In the genomic region with DNA sequence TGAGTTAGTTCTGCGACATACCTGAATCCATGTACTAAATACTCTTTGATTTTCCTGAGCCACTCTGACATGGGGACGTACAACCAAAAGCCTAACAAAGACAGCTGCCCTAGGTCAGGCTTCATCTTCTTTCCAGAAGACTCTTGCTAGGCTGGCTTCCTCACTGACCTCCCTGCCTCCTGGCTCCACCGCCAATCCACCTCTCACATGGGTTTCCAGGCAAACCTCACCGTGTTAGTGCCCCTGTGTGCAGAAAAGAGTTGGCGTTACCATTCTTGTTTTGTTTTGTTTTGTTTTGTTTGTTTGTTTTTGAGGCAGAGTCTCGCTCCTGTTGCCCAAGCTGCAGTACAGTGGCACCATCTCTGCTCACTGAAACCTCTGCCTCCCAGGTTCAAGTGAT, we compare ENCODE assay signal across 35 cellular contexts.
"Had no signal": no experiment of that assay in that cellular context is flagged by ENCODE, and none has a peak within 500 bp of the region (broad histone marks: within the 10 kb centered on the region; RNA-seq: fewer than 3 reads in every experiment).

No MANE protein-coding gene starts in this region.

- H3K9me3 Mint-ChIP-seq: activated B cell treated with CpG ODN at 0.5 μM for 24 hours; activated CD4-positive, alpha-beta memory T cell treated with anti-CD3 and anti-CD28 coated beads for 36 hours; activated CD4-positive, alpha-beta T cell treated with anti-CD3 and anti-CD28 coated beads, Interleukin-2, amount 10 ng/mL, durations not matched to agents 24 days and 14 days; activated CD8-positive, alpha-beta T cell treated with anti-CD3 and anti-CD28 coated beads for 36 hours; activated naive CD4-positive, alpha-beta T cell treated with anti-CD3 and anti-CD28 coated beads for 36 hours; activated naive CD4-positive, alpha-beta T cell treated with anti-CD3 and anti-CD28 coated beads, Interleukin-2, amount 50 U/mL, for 72 hours; activated naive CD8-positive, alpha-beta T cell treated with anti-CD3 and anti-CD28 coated beads for 36 hours; activated T-cell treated with anti-CD3 and anti-CD28 coated beads, Interleukin-2, amount 50 U/mL, for 4 hours; activated T-cell treated with anti-CD3 and anti-CD28 coated beads, Interleukin-2, amount 50 U/mL, for 72 hours; activated T-helper 1 cell treated with anti-CD3 and anti-CD28 coated beads, Interleukin-12 subunit alpha, Interleukin-12 subunit beta, Interleukin-2, Interleukin-4 antibody, amounts not matched to agents 30 ng/mL and 10 ng/mL and 1 ng/mL, durations not matched to agents 14 hours and 24 hours and 36 hours; activated T-helper 17 cell treated with anti-CD3 and anti-CD28 coated beads, Interleukin-2, amount 50 U/mL, for 72 hours; T-helper 1 cell treated with Interleukin-12 subunit alpha and Interleukin-12 subunit beta and Interleukin-4 antibody, amounts not matched to agents 30 μg/mL and 1 μg/mL, for 36 hours; T-helper 2 cell treated with Interferon-gamma antibody and Interleukin-4, amounts not matched to agents 5 μg/mL and 100 μg/mL, for 36 hours had no signal

- H3K4me3 Mint-ChIP-seq: activated B cell treated with CpG ODN at 0.5 μM for 24 hours; activated CD4-positive, alpha-beta memory T cell treated with anti-CD3 and anti-CD28 coated beads for 36 hours; activated CD4-positive, alpha-beta T cell treated with anti-CD3 and anti-CD28 coated beads, Interleukin-2, amount 10 ng/mL, durations not matched to agents 24 days and 14 days; activated CD8-positive, alpha-beta T cell treated with anti-CD3 and anti-CD28 coated beads for 36 hours; activated naive CD4-positive, alpha-beta T cell treated with anti-CD3 and anti-CD28 coated beads for 36 hours; activated naive CD8-positive, alpha-beta T cell treated with anti-CD3 and anti-CD28 coated beads for 36 hours; activated T-cell treated with anti-CD3 and anti-CD28 coated beads, Interleukin-2, amount 50 U/mL, for 4 hours; activated T-cell treated with anti-CD3 and anti-CD28 coated beads, Interleukin-2, amount 50 U/mL, for 72 hours; activated T-helper 1 cell treated with anti-CD3 and anti-CD28 coated beads, Interleukin-12 subunit alpha, Interleukin-12 subunit beta, Interleukin-2, Interleukin-4 antibody, amounts not matched to agents 30 ng/mL and 10 ng/mL and 1 ng/mL, durations not matched to agents 14 hours and 24 hours and 36 hours; activated T-helper 17 cell treated with anti-CD3 and anti-CD28 coated beads, Interleukin-2, amount 50 U/mL, for 72 hours; T-helper 1 cell treated with Interleukin-12 subunit alpha and Interleukin-12 subunit beta and Interleukin-4 antibody, amounts not matched to agents 30 μg/mL and 1 μg/mL, for 36 hours; T-helper 2 cell treated with Interferon-gamma antibody and Interleukin-4, amounts not matched to agents 5 μg/mL and 100 μg/mL, for 36 hours had no signal

- H3K4me1 ChIP-seq: adrenal gland, body of pancreas, breast epithelium had no signal

- H3K27ac Mint-ChIP-seq: activated B cell treated with CpG ODN at 0.5 μM for 24 hours; activated CD4-positive, alpha-beta memory T cell treated with anti-CD3 and anti-CD28 coated beads for 36 hours; activated CD4-positive, alpha-beta T cell treated with anti-CD3 and anti-CD28 coated beads, Interleukin-2, amount 10 ng/mL, durations not matched to agents 24 days and 14 days; activated CD8-positive, alpha-beta T cell treated with anti-CD3 and anti-CD28 coated beads for 36 hours; activated naive CD4-positive, alpha-beta T cell treated with anti-CD3 and anti-CD28 coated beads for 36 hours; activated naive CD4-positive, alpha-beta T cell treated with anti-CD3 and anti-CD28 coated beads, Interleukin-2, amount 50 U/mL, for 72 hours; activated naive CD8-positive, alpha-beta T cell treated with anti-CD3 and anti-CD28 coated beads for 36 hours; activated T-cell treated with anti-CD3 and anti-CD28 coated beads, Interleukin-2, amount 50 U/mL, for 72 hours; activated T-helper 1 cell treated with anti-CD3 and anti-CD28 coated beads, Interleukin-12 subunit alpha, Interleukin-12 subunit beta, Interleukin-2, Interleukin-4 antibody, amounts not matched to agents 30 ng/mL and 10 ng/mL and 1 ng/mL, durations not matched to agents 14 hours and 24 hours and 36 hours; activated T-helper 17 cell treated with anti-CD3 and anti-CD28 coated beads, Interleukin-2, amount 50 U/mL, for 72 hours; T-helper 1 cell treated with Interleukin-12 subunit alpha and Interleukin-12 subunit beta and Interleukin-4 antibody, amounts not matched to agents 30 μg/mL and 1 μg/mL, for 36 hours; T-helper 2 cell treated with Interferon-gamma antibody and Interleukin-4, amounts not matched to agents 5 μg/mL and 100 μg/mL, for 36 hours had no signal

- H3K4me3 ChIP-seq: adrenal gland, body of pancreas, breast epithelium had no signal

- H3K4me1 Mint-ChIP-seq: activated B cell treated with CpG ODN at 0.5 μM for 24 hours; activated CD4-positive, alpha-beta T cell treated with anti-CD3 and anti-CD28 coated beads, Interleukin-2, amount 10 ng/mL, durations not matched to agents 24 days and 14 days; activated naive CD8-positive, alpha-beta T cell treated with anti-CD3 and anti-CD28 coated beads for 36 hours; activated T-helper 17 cell treated with anti-CD3 and anti-CD28 coated beads, Interleukin-2, amount 50 U/mL, for 72 hours had no signal

- H3K27ac ChIP-seq: adrenal gland, body of pancreas, brain microvascular endothelial cell, breast epithelium, VCaP had no signal

- H3K27me3 Mint-ChIP-seq: activated CD4-positive, alpha-beta T cell treated with anti-CD3 and anti-CD28 coated beads, Interleukin-2, amount 10 ng/mL, durations not matched to agents 24 days and 14 days had no signal

- H3K36me3 Mint-ChIP-seq: activated CD4-positive, alpha-beta memory T cell treated with anti-CD3 and anti-CD28 coated beads for 36 hours; activated naive CD4-positive, alpha-beta T cell treated with anti-CD3 and anti-CD28 coated beads, Interleukin-2, amount 50 U/mL, for 72 hours; activated naive CD8-positive, alpha-beta T cell treated with anti-CD3 and anti-CD28 coated beads for 36 hours had no signal

- H3K36me3 ChIP-seq: adrenal gland, brain microvascular endothelial cell, breast epithelium had no signal

- H3K9me3 ChIP-seq: adrenal gland, body of pancreas, breast epithelium had no signal

- H3K27me3 ChIP-seq: adrenal gland, brain microvascular endothelial cell had no signal

- DNase-seq: activated B cell treated with CpG ODN at 0.5 μM for 24 hours; activated CD4-positive, alpha-beta memory T cell treated with anti-CD3 and anti-CD28 coated beads for 36 hours; activated CD4-positive, alpha-beta T cell treated with anti-CD3 and anti-CD28 coated beads for 4 hours; activated CD4-positive, alpha-beta T cell treated with anti-CD3 and anti-CD28 coated beads, Interleukin-2, amount 10 ng/mL, durations not matched to agents 24 days and 14 days; activated CD4-positive, alpha-beta T cell treated with anti-CD3 and anti-CD28 coated beads, Interleukin-2, amount 50 U/mL, for 1 hour; activated CD4-positive, alpha-beta T cell treated with anti-CD3 and anti-CD28 coated beads, Interleukin-2, amount 50 U/mL, for 4 hours; activated CD4-positive, CD25-positive, alpha-beta regulatory T cell treated with anti-CD3 and anti-CD28 coated beads, Interleukin-2, amount 50 U/mL, for 72 hours; activated CD8-positive, alpha-beta memory T cell treated with anti-CD3 and anti-CD28 coated beads, Interleukin-2, amount 50 U/mL, for 4 hours; activated CD8-positive, alpha-beta T cell treated with anti-CD3 and anti-CD28 coated beads for 36 hours; activated effector memory CD4-positive, alpha-beta T cell treated with anti-CD3 and anti-CD28 coated beads, Interleukin-2, amount 50 U/mL, for 16 hours; activated gamma-delta T cell treated with Interleukin-2 at 50 U/mL for 16 hours; activated naive CD4-positive, alpha-beta T cell; activated naive CD4-positive, alpha-beta T cell treated with anti-CD3 and anti-CD28 coated beads for 36 hours; activated naive CD4-positive, alpha-beta T cell treated with anti-CD3 and anti-CD28 coated beads, Interleukin-2, amount 50 U/mL, for 16 hours; activated naive CD8-positive, alpha-beta T cell treated with anti-CD3 and anti-CD28 coated beads for 36 hours; activated T-cell treated with anti-CD3 and anti-CD28 coated beads for 4 hours; activated T-cell treated with anti-CD3 and anti-CD28 coated beads, Interleukin-2, amount 50 U/mL, for 1 hour; activated T-cell treated with anti-CD3 and anti-CD28 coated beads, Interleukin-2, amount 50 U/mL, for 4 hours; activated T-cell treated with anti-CD3 and anti-CD28 coated beads, Interleukin-2, amount 50 U/mL, for 72 hours; adrenal gland; amniotic stem cell; aorta; body of pancreas; brain microvascular endothelial cell; central memory CD4-positive, alpha-beta T cell; T-helper 1 cell; T-helper 2 cell; T-helper 9 cell had no signal
